In genomic region chrX:13076176-13076956, GRCh38 we compare ENCODE assay signal across 1 cellular context.
TF ChIP-seq lines count a peak whose summit lies in the region.

No MANE protein-coding gene starts in this region.

TF ChIP-seq in GM23338, 12 proteins besides CTCF, POLR2A, EP300 and RAD21 (continued from another document):
- TF ChIP-seq, protein P1, sequence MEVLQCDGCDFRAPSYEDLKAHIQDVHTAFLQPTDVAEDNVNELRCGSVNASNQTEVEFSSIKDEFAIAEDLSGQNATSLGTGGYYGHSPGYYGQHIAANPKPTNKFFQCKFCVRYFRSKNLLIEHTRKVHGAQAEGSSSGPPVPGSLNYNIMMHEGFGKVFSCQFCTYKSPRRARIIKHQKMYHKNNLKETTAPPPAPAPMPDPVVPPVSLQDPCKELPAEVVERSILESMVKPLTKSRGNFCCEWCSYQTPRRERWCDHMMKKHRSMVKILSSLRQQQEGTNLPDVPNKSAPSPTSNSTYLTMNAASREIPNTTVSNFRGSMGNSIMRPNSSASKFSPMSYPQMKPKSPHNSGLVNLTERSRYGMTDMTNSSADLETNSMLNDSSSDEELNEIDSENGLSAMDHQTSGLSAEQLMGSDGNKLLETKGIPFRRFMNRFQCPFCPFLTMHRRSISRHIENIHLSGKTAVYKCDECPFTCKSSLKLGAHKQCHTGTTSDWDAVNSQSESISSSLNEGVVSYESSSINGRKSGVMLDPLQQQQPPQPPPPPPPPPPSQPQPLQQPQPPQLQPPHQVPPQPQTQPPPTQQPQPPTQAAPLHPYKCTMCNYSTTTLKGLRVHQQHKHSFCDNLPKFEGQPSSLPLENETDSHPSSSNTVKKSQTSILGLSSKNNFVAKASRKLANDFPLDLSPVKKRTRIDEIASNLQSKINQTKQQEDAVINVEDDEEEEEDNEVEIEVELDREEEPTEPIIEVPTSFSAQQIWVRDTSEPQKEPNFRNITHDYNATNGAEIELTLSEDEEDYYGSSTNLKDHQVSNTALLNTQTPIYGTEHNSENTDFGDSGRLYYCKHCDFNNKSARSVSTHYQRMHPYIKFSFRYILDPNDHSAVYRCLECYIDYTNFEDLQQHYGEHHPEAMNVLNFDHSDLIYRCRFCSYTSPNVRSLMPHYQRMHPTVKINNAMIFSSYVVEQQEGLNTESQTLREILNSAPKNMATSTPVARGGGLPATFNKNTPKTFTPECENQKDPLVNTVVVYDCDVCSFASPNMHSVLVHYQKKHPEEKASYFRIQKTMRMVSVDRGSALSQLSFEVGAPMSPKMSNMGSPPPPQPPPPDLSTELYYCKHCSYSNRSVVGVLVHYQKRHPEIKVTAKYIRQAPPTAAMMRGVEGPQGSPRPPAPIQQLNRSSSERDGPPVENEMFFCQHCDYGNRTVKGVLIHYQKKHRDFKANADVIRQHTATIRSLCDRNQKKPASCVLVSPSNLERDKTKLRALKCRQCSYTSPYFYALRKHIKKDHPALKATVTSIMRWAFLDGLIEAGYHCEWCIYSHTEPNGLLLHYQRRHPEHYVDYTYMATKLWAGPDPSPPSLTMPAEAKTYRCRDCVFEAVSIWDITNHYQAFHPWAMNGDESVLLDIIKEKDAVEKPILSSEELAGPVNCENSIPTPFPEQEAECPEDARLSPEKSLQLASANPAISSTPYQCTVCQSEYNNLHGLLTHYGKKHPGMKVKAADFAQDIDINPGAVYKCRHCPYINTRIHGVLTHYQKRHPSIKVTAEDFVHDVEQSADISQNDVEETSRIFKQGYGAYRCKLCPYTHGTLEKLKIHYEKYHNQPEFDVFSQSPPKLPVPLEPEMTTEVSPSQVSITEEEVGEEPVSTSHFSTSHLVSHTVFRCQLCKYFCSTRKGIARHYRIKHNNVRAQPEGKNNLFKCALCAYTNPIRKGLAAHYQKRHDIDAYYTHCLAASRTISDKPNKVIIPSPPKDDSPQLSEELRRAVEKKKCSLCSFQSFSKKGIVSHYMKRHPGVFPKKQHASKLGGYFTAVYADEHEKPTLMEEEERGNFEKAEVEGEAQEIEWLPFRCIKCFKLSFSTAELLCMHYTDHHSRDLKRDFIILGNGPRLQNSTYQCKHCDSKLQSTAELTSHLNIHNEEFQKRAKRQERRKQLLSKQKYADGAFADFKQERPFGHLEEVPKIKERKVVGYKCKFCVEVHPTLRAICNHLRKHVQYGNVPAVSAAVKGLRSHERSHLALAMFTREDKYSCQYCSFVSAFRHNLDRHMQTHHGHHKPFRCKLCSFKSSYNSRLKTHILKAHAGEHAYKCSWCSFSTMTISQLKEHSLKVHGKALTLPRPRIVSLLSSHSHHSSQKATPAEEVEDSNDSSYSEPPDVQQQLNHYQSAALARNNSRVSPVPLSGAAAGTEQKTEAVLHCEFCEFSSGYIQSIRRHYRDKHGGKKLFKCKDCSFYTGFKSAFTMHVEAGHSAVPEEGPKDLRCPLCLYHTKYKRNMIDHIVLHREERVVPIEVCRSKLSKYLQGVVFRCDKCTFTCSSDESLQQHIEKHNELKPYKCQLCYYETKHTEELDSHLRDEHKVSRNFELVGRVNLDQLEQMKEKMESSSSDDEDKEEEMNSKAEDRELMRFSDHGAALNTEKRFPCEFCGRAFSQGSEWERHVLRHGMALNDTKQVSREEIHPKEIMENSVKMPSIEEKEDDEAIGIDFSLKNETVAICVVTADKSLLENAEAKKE (CRISPR knock-in tag; IDR thresholded peaks at IDR 0.05), result no peak
- no peak for TF ChIP-seq JUNB (IDR thresholded peaks at IDR 0.05; ENCODE audit: unreplicated experiment)
- TF ChIP-seq NANOG (IDR thresholded peaks at IDR 0.05; ENCODE audit: borderline replicate concordance), result no peak
